Comparison of ENCODE assay signal across 7 cellular contexts in genomic region chr7:111137296-111138195, GRCh38. TPM values are rescaled to one million over a fixed set of nuclear protein-coding genes. Genes with fewer than 3 reads are reported as not detected.
DNase-seq lines count a peak whose midpoint lies in the region; ATAC-seq and TF ChIP-seq lines count a peak whose summit lies in the region.

No MANE protein-coding gene starts in this region.

- TF ChIP-seq CTCF in epithelial cell of esophagus (IDR thresholded peaks at IDR 0.05; ENCODE audit: insufficient read depth, low read depth, low read length, missing control alignments) (no peak), progenitor cell of endocrine pancreas (IDR thresholded peaks at IDR 0.05; ENCODE audit: unreplicated experiment) (no peak)

- H3K4me3 Mint-ChIP-seq in progenitor cell of endocrine pancreas (ENCODE audit: low read depth) = no peak overlapping the region

- H3K27ac Mint-ChIP-seq in progenitor cell of endocrine pancreas = no peak overlapping the region

- no peak overlapping the region for H3K4me3 ChIP-seq in epithelial cell of esophagus (ENCODE audit: low read length)

- H3K9me3 Mint-ChIP-seq in progenitor cell of endocrine pancreas (ENCODE audit: low read depth) = no peaks in the 10 kb centered on the region

- H3K4me1 Mint-ChIP-seq in progenitor cell of endocrine pancreas (ENCODE audit: low read depth) = peaks cover 1% of the 10 kb centered on the region

- H3K36me3 Mint-ChIP-seq in progenitor cell of endocrine pancreas (ENCODE audit: insufficient read depth) = no peaks in the 10 kb centered on the region

- DNase-seq in activated CD4-positive, alpha-beta T cell treated with anti-CD3 and anti-CD28 coated beads for 4 hours = peak; percentile 2 to 3
- DNase-seq in epithelial cell of esophagus (ENCODE audit: low read depth) (peak; percentile 51), progenitor cell of endocrine pancreas (ENCODE audit: low spot score, unreplicated experiment) (no peak), NCI-H82 (lab: John Stamatoyannopoulos, UW) (no peak)
- DNase-seq in stimulated activated CD8-positive, alpha-beta memory T cell treated with anti-CD3 and anti-CD28 coated beads, Interleukin-4, amount 100 ng/mL, for 48 hours = peak; percentile 58

- peak; percentile 81 for ATAC-seq in GM19395 (IDR thresholded peaks at IDR 0.05; ENCODE audit: unreplicated experiment)
- ATAC-seq in HG03064 (IDR thresholded peaks at IDR 0.05; ENCODE audit: low read depth, unreplicated experiment) = peak; percentile 71

- no peaks in the 10 kb centered on the region for H3K27me3 Mint-ChIP-seq in progenitor cell of endocrine pancreas

RNA-seq across cellular contexts. Expression of gene LRRN3, which starts 46.6 kb away (rescaled TPM):
- 1.6 and 1.7 TPM in 2 replicates for total RNA-seq in progenitor cell of endocrine pancreas

Comparison
In these comparisons a context has a peak if more than half of its experiments do, and no peak if none do; other contexts are left out.
1. DNase-seq: peak in activated CD4-positive, alpha-beta T cell treated with anti-CD3 and anti-CD28 coated beads for 4 hours (2 of 2), epithelial cell of esophagus (single experiment) and stimulated activated CD8-positive, alpha-beta memory T cell treated with anti-CD3 and anti-CD28 coated beads, Interleukin-4, amount 100 ng/mL, for 48 hours (single experiment); none in progenitor cell of endocrine pancreas (single experiment) and NCI-H82 (single experiment).